In genomic region chr10:129322872-129323271, GRCh38 we compare ENCODE assay signal across 21 cellular contexts.
"Had no signal": no experiment of that assay in that cellular context is flagged by ENCODE, and none has a peak within 500 bp of the region (broad histone marks: within the 10 kb centered on the region; RNA-seq: fewer than 3 reads in every experiment).

No MANE protein-coding gene starts in this region.

- H3K9me3 ChIP-seq: gastrocnemius medialis, neutrophil, uterus had no signal

- H3K36me3 Mint-ChIP-seq: naive B cell; stimulated activated memory B cell treated with anti-CD40 and anti-IgM and Interleukin-4, amounts not matched to agents 10 μg/mL and 1 μg/mL and 100 μg/mL, for 72 hours had no signal

- H3K36me3 ChIP-seq: gastrocnemius medialis, neutrophil, spleen, tibial artery, upper lobe of left lung, uterus had no signal

- H3K4me3 Mint-ChIP-seq: endodermal cell; naive B cell; stimulated activated memory B cell treated with anti-CD40 and anti-IgM and Interleukin-4, amounts not matched to agents 10 μg/mL and 1 μg/mL and 100 μg/mL, for 72 hours; stimulated activated naive CD8-positive, alpha-beta T cell treated with anti-CD3 and anti-CD28 coated beads, Interleukin-15, Interleukin-2, amounts not matched to agents 100 ng/mL and 50 ng/mL, for 24 hours had no signal

- H3K27me3 Mint-ChIP-seq: stimulated activated memory B cell treated with anti-CD40 and anti-IgM and Interleukin-4, amounts not matched to agents 10 μg/mL and 1 μg/mL and 100 μg/mL, for 72 hours; stimulated activated naive CD8-positive, alpha-beta T cell treated with anti-CD3 and anti-CD28 coated beads, Interleukin-15, Interleukin-2, amounts not matched to agents 100 ng/mL and 50 ng/mL, for 24 hours had no signal

- H3K4me3 ChIP-seq: coronary artery, gastrocnemius medialis, psoas muscle, spleen, tibial artery, upper lobe of left lung, uterus had no signal

- ATAC-seq: gastrocnemius medialis; left colon; psoas muscle; sciatic nerve; stimulated activated memory B cell treated with anti-CD40 and anti-IgM and Interleukin-4, amounts not matched to agents 10 μg/mL and 1 μg/mL and 100 μg/mL, for 72 hours had no signal

- H3K27me3 ChIP-seq: gastrocnemius medialis, neutrophil, upper lobe of left lung, uterus had no signal

- H3K27ac Mint-ChIP-seq: endodermal cell; naive B cell; stimulated activated memory B cell treated with anti-CD40 and anti-IgM and Interleukin-4, amounts not matched to agents 10 μg/mL and 1 μg/mL and 100 μg/mL, for 72 hours; stimulated activated naive CD8-positive, alpha-beta T cell treated with anti-CD3 and anti-CD28 coated beads, Interleukin-15, Interleukin-2, amounts not matched to agents 100 ng/mL and 50 ng/mL, for 24 hours had no signal

- H3K27ac ChIP-seq: coronary artery, gastrocnemius medialis, neutrophil, psoas muscle, spleen, tibial artery, upper lobe of left lung, uterus had no signal

- H3K4me1 Mint-ChIP-seq: naive B cell; stimulated activated memory B cell treated with anti-CD40 and anti-IgM and Interleukin-4, amounts not matched to agents 10 μg/mL and 1 μg/mL and 100 μg/mL, for 72 hours had no signal

- H3K4me1 ChIP-seq: gastrocnemius medialis, psoas muscle, spleen, tibial artery, upper lobe of left lung had no signal

- DNase-seq: effector CD4-positive, alpha-beta T cell; endodermal cell; erythroblast; gastrocnemius medialis; hippocampal formation; left colon; mesendoderm; naive B cell; psoas muscle; spleen; stimulated activated CD4-positive, alpha-beta T cell treated with anti-CD3 and anti-CD28 coated beads, Interleukin-15, amount 100 ng/mL, for 24 hours; stimulated activated CD4-positive, alpha-beta T cell treated with anti-CD3 and anti-CD28 coated beads, Interleukin-1b, Interleukin-23, amount 100 ng/mL, for 48 hours; stimulated activated CD4-positive, alpha-beta T cell treated with anti-CD3 and anti-CD28 coated beads, Interleukin-4, amount 100 ng/mL, for 24 hours; tibial artery; upper lobe of left lung; uterus had no signal
